ENCODE assay signal across 7 cellular contexts in the genomic region with DNA sequence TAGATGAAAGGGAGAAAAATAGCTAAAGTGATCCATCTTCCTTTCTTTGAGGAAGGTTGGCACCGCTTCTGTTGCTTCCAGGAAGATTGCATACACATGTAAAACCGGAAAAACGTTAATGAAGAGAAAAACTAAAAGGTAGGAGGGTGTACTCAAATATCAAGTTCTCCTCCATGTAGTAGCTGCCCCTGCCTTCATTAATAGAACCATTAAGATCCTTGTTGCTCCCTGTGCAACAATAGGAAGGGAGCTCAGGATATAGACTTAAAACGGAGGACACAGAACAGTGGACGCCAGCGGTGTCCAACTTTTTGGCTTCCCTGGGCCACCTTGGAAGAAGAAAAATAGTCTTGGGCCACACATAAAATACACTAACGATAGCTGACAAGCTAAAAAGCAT.
"Had no signal": no experiment of that assay in that cellular context is flagged by ENCODE, and none has a peak within 500 bp of the region (broad histone marks: within the 10 kb centered on the region; RNA-seq: fewer than 3 reads in every experiment).

No MANE protein-coding gene starts in this region.

- DNase-seq: IMR-90, KBM-7, KG1 had no signal

- H3K4me3 ChIP-seq: K562 had no signal

- H3K27ac ChIP-seq: HL-60 had no signal

- FAIRE-seq: HepG2, HTR-8/SVneo, K562 had no signal

- ATAC-seq: HepG2, K562 had no signal
